16 cellular contexts compared by ENCODE assay signal in the genomic region with DNA sequence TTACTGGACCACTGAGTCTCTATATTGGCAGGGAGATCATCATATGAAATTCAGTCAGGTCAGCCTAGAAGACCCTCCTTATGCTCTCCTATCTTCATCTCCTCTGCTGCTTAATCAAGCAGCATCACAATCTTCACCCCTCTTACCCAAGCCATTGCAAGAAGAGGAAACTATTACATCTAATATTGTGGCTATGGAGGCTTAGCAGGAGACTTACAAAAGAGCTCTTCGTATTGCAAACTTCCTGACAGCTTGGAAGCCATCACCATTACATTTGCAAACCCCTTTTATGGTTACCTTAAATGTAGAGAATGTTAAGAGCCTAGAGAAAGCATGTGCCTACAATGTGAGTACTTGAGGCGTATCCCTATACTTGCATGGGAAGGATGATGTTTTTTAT.
"Had no signal": no experiment of that assay in that cellular context is flagged by ENCODE, and none has a peak within 500 bp of the region (broad histone marks: within the 10 kb centered on the region; RNA-seq: fewer than 3 reads in every experiment).

No MANE protein-coding gene starts in this region.

- H3K4me1 ChIP-seq: ascending aorta, esophagus muscularis mucosa, foreskin keratinocyte, testis, upper lobe of right lung had no signal

- H3K27me3 ChIP-seq: ascending aorta, esophagus muscularis mucosa, foreskin keratinocyte, testis, upper lobe of right lung had no signal

- DNase-seq: activated CD4-positive, alpha-beta memory T cell treated with anti-CD3 and anti-CD28 coated beads for 36 hours; activated gamma-delta T cell treated with Interleukin-2 at 50 U/mL for 16 hours; activated naive CD8-positive, alpha-beta T cell treated with anti-CD3 and anti-CD28 coated beads, Interleukin-2, amount 10 ng/mL, durations not matched to agents 7 days and 5 days; activated T-cell treated with anti-CD3 and anti-CD28 coated beads, Interleukin-2, amount 50 U/mL, for 48 hours; foreskin keratinocyte; mammary epithelial cell; stimulated activated CD4-positive, alpha-beta T cell treated with anti-CD3 and anti-CD28 coated beads, Interleukin-4, amount 100 ng/mL, for 24 hours; T-helper 9 cell; testis; upper lobe of right lung had no signal

- H3K4me3 ChIP-seq: testis, upper lobe of right lung had no signal

- H3K27ac ChIP-seq: ascending aorta, esophagus muscularis mucosa, foreskin keratinocyte, testis, upper lobe of right lung, VCaP had no signal

- H3K9me3 ChIP-seq: ascending aorta, esophagus muscularis mucosa, testis, upper lobe of right lung had no signal

- ATAC-seq: foreskin keratinocyte; left lobe of liver; natural killer cell treated with Interleukin-12 subunit alpha and Interleukin-12 subunit beta and Interleukin-15 and Interleukin-18, amount 100 ng/mL, for 72 hours; upper lobe of right lung had no signal

- H3K36me3 ChIP-seq: ascending aorta, esophagus muscularis mucosa, upper lobe of right lung had no signal

- FAIRE-seq: bronchial epithelial cell had no signal
